In the genomic region with DNA sequence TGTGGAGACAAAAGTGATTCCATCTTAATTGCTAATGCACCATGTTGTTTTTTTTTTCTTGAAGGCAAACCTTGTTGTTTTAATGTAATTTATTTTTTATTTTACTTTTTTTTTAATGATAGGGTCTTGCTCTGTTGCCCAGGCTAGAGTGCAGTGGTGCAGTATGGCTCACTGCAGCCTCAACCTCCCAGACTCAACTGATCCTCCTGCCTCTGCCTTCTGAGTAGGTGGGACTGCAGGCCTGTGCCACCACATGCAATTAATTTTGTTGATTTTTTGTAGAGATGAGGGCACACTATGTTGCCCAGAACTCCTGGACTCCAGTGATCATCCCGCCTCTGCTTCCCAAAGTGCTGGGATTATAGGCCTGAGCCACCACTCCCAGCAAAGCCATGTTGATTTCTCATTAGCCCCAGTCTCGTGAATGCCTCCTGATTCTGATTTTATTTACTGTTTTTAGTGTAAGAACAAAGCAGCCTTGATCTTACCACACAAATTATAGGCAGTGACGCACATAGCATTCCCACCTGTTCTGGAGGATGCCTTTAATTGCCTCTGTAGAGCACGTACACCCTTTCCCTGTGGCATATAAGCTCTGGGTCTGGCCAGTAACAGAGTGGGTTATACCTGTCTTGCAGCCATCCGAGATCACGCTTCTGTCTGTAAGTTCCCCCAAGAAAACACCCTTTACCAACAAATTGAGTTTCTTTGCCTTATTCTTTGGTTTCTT, we compare ENCODE assay signal across 26 cellular contexts.
A peak's percentile ranks its signal among the peaks of the same experiment; 100 is the strongest.
DNase-seq lines count a peak whose midpoint lies in the region; ATAC-seq, FAIRE-seq and TF ChIP-seq lines count a peak whose summit lies in the region.
"Had no signal": no experiment of that assay in that cellular context is flagged by ENCODE, and none has a peak within 500 bp of the region (broad histone marks: within the 10 kb centered on the region; RNA-seq: fewer than 3 reads in every experiment).

No MANE protein-coding gene starts in this region.

- H3K36me3 ChIP-seq in neural progenitor cell, result no peaks in the 10 kb centered on the region
- H3K36me3 ChIP-seq: left ventricle myocardium inferior, ovary, SJCRH30 had no signal

- H3K9me3 ChIP-seq in neural progenitor cell (ENCODE audit: low read depth), result no peaks in the 10 kb centered on the region
- H3K9me3 ChIP-seq: left ventricle myocardium inferior, ovary, SJCRH30, tibial nerve had no signal

- no peaks in the 10 kb centered on the region for H3K27me3 Mint-ChIP-seq in WTC11 (ENCODE audit: low read depth)
- H3K27me3 Mint-ChIP-seq in neural progenitor cell (ENCODE audit: insufficient read depth, low read depth), result peaks cover 3% of the 10 kb centered on the region
- H3K27me3 Mint-ChIP-seq: B cell; CD8-positive, alpha-beta memory T cell; naive thymus-derived CD4-positive, alpha-beta T cell had no signal

- ATAC-seq in WTC11 (peak; percentile 29; the same call in 1 of the 2 replicates), GM19395 (IDR thresholded peaks at IDR 0.05; ENCODE audit: unreplicated experiment) (no peak)
- ATAC-seq: naive thymus-derived CD4-positive, alpha-beta T cell; right cardiac atrium had no signal

- no peak for FAIRE-seq in HTR-8/SVneo (lab: Jason Lieb, UNC)
- FAIRE-seq: GM12892 had no signal

- H3K4me3 Mint-ChIP-seq in WTC11 (no peak overlapping the region), neural progenitor cell (peak overlapping the region; percentile 33)
- H3K4me3 Mint-ChIP-seq: B cell; CD8-positive, alpha-beta memory T cell; dendritic cell treated with granulocyte-macrophage colony-stimulating factor and Interleukin-4, amounts not matched to agents 40 ng/mL and 50 ng/mL, for 4 days; naive thymus-derived CD4-positive, alpha-beta T cell had no signal

- peak overlapping the region; percentile 74 for H3K27ac ChIP-seq in neural progenitor cell
- H3K27ac ChIP-seq: left ventricle myocardium inferior, ovary, SJCRH30, tibial nerve had no signal

- H3K27ac Mint-ChIP-seq in WTC11, result peak overlapping the region; percentile 97
- peak overlapping the region; percentile 96 for H3K27ac Mint-ChIP-seq in neural progenitor cell
- H3K27ac Mint-ChIP-seq: B cell; CD8-positive, alpha-beta memory T cell; dendritic cell treated with granulocyte-macrophage colony-stimulating factor and Interleukin-4, amounts not matched to agents 40 ng/mL and 50 ng/mL, for 4 days had no signal

- H3K4me1 Mint-ChIP-seq in WTC11, result peaks cover 54% of the 10 kb centered on the region
- H3K4me1 Mint-ChIP-seq in neural progenitor cell, result peaks cover 55% of the 10 kb centered on the region
- H3K4me1 Mint-ChIP-seq: B cell had no signal

- peak; percentile 11 for DNase-seq in ELF-1 (ENCODE audit: low read depth, low spot score)
- DNase-seq in NCI-H146 (lab: John Stamatoyannopoulos, UW), result peak; percentile 66
- no peak for DNase-seq in WTC11 (ENCODE audit: low spot score)
- DNase-seq in neural progenitor cell (ENCODE audit: low spot score), result no peak
- no peak for DNase-seq in activated CD4-positive, CD25-positive, alpha-beta regulatory T cell (lab: John Stamatoyannopoulos, UW)
- DNase-seq in HTR-8/SVneo (ENCODE audit: insufficient read length, low spot score), result no peak
- no peak for DNase-seq in T1000 (lab: John Stamatoyannopoulos, UW)
- DNase-seq: activated CD8-positive, alpha-beta memory T cell treated with anti-CD3 and anti-CD28 coated beads for 24 hours; activated gamma-delta T cell treated with Interleukin-2 at 50 U/mL for 16 hours; CD8-positive, alpha-beta memory T cell; central memory CD4-positive, alpha-beta T cell; hypothalamus; left ventricle myocardium inferior; midbrain; naive thymus-derived CD4-positive, alpha-beta T cell; NCI-H187 treated with DMSO at 0.1 percent for 48 hours; NCI-H526; ovary; right cardiac atrium; SJCRH30; stimulated activated CD4-positive, alpha-beta T cell treated with anti-CD3 and anti-CD28 coated beads, Interleukin-2, amount 100 ng/mL, for 48 hours had no signal

- H3K4me3 ChIP-seq in neural progenitor cell, result no peak overlapping the region
- H3K4me3 ChIP-seq: left ventricle myocardium inferior, ovary, SJCRH30, tibial nerve had no signal

- H3K9me3 Mint-ChIP-seq in WTC11, result no peaks in the 10 kb centered on the region; the same call in 1 of the 2 replicates
- H3K9me3 Mint-ChIP-seq in neural progenitor cell, result peaks cover 3% of the 10 kb centered on the region
- H3K9me3 Mint-ChIP-seq: CD8-positive, alpha-beta memory T cell; dendritic cell treated with granulocyte-macrophage colony-stimulating factor and Interleukin-4, amounts not matched to agents 40 ng/mL and 50 ng/mL, for 4 days had no signal

- H3K36me3 Mint-ChIP-seq in WTC11, result peaks cover 18% of the 10 kb centered on the region
- peaks cover 24% of the 10 kb centered on the region for H3K36me3 Mint-ChIP-seq in neural progenitor cell

- no peaks in the 10 kb centered on the region for H4K20me1 ChIP-seq in neural progenitor cell (ENCODE audit: low read depth)

- CTCF ChIA-PET in WTC11 (lab: Charles Lee), result interaction anchor here (0.6 kb wide), 1 partner anchor 22 kb away, joined by 3 read pairs; no protein-coding TSS in a partner anchor

- TF ChIP-seq CTCF in WTC11 (IDR thresholded peaks at IDR 0.05) (no peak), neural progenitor cell (IDR thresholded peaks at IDR 0.05) (no peak)

- peak overlapping the region; percentile 59 for H3K4me2 ChIP-seq in neural progenitor cell

- H3K27me3 ChIP-seq in neural progenitor cell, result no peaks in the 10 kb centered on the region
- H3K27me3 ChIP-seq: ovary, SJCRH30, tibial nerve had no signal

- POLR2A ChIA-PET in WTC11 (lab: Charles Lee), result no interaction called here

- no peak overlapping the region for H3K9ac ChIP-seq in neural progenitor cell

- no peaks in the 10 kb centered on the region for H3K79me2 ChIP-seq in neural progenitor cell (ENCODE audit: low read depth)

- H2AFZ ChIP-seq in neural progenitor cell (replicated peaks), result no peak overlapping the region

- peaks cover 26% of the 10 kb centered on the region for H3K4me1 ChIP-seq in neural progenitor cell

- H3F3A ChIP-seq in neural progenitor cell (ENCODE audit: low read depth), result peaks cover 19% of the 10 kb centered on the region

TF ChIP-seq in WTC11, 78 proteins besides CTCF, POLR2A, EP300 and RAD21:
- peak; percentile 96 for TF ChIP-seq ZNF121 (CRISPR knock-in tag; IDR thresholded peaks at IDR 0.05)
- TF ChIP-seq FOXJ3 (CRISPR knock-in tag; IDR thresholded peaks at IDR 0.05; ENCODE audit: borderline replicate concordance), result no peak

Comparison
In these comparisons a context has a peak if more than half of its experiments do, and no peak if none do; other contexts are left out.
1. DNase-seq: peak in ELF-1 (single experiment) and NCI-H146 (single experiment); none in WTC11 (single experiment), neural progenitor cell (single experiment), activated CD4-positive, CD25-positive, alpha-beta regulatory T cell (0 of 4), HTR-8/SVneo (single experiment) and T1000 (single experiment).